In the genomic region with DNA sequence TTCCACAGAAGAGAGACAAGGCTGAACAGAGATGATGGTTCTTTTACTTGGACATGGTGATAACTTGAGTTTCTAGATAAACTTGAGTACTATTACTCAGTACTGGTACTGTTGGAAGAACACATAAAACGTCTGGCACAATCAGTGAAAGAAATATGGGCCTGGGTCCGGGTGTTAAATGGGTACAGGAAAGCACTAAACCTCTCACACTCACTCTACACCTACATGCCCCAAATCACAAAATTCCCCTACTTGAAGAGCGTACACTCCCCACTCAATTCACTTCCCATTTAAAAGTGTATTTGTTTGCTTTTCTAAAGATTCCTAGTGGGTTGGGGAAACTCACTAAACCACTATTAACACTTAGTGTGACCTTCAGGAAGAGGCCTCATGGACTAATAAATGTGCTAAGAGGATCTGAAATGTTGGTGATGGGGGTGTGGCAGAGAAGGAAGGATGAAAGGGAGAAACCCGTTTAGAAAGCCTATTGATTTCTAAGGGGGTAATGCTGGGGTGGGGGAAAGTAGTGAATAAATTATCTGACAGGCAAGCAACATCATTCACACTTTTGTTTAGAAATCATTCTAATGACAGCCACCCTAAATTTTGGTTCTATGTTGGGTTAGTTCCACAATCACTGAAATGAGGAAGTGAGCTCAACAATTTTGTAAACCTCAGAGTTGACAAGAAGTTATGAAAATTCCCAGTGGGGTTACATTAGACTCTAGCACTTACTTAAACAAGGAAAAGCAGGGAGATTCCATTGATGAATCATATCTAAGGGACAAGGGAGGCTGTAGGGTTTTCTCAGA, we compare ENCODE assay signal across 9 cellular contexts.
A peak's percentile ranks its signal among the peaks of the same experiment; 100 is the strongest.
DNase-seq lines count a peak whose midpoint lies in the region; ATAC-seq and TF ChIP-seq lines count a peak whose summit lies in the region.
"Had no signal": no experiment of that assay in that cellular context is flagged by ENCODE, and none has a peak within 500 bp of the region (broad histone marks: within the 10 kb centered on the region; RNA-seq: fewer than 3 reads in every experiment).

No MANE protein-coding gene starts in this region.

- TF ChIP-seq CTCF in sigmoid colon (IDR thresholded peaks at IDR 0.05), result no peak
- TF ChIP-seq CTCF in nephron progenitor cell (IDR thresholded peaks at IDR 0.05), result no peak

- peak overlapping the region; percentile 2 for H3K27ac Mint-ChIP-seq in activated T-helper 17 cell treated with anti-CD3 and anti-CD28 coated beads, Interleukin-2, amount 50 U/mL, for 72 hours
- H3K27ac Mint-ChIP-seq in nephron progenitor cell, result no peak overlapping the region

- no peaks in the 10 kb centered on the region for H3K36me3 ChIP-seq in sigmoid colon

- no peaks in the 10 kb centered on the region for H3K36me3 Mint-ChIP-seq in activated T-helper 17 cell treated with anti-CD3 and anti-CD28 coated beads, Interleukin-2, amount 50 U/mL, for 72 hours (ENCODE audit: low read depth)
- H3K36me3 Mint-ChIP-seq in nephron progenitor cell (ENCODE audit: low read depth), result no peaks in the 10 kb centered on the region

- no peak overlapping the region for H3K4me3 ChIP-seq in sigmoid colon

- intact Hi-C loops in sigmoid colon (cut with DNase I), result loop anchor here (5.0 kb wide), 1 partner anchor 37 kb away; no protein-coding TSS in a partner anchor

- WGBS in sigmoid colon, 2 donors, result 47 to 71% methylated on average over 4 of the region's 4 CpGs

- DNase-seq in sigmoid colon, result no peak
- DNase-seq in nephron progenitor cell, result no peak
- no peak for DNase-seq in cerebellar nuclear complex (lab: John Stamatoyannopoulos, UW)
- DNase-seq in activated gamma-delta T cell (lab: John Stamatoyannopoulos, UW), result no peak
- no peak for DNase-seq in midbrain (lab: John Stamatoyannopoulos, UW)

- no peaks in the 10 kb centered on the region for H3K27me3 Mint-ChIP-seq in activated T-helper 17 cell treated with anti-CD3 and anti-CD28 coated beads, Interleukin-2, amount 50 U/mL, for 72 hours
- peaks cover 8% of the 10 kb centered on the region for H3K27me3 Mint-ChIP-seq in nephron progenitor cell (ENCODE audit: low read depth, poor library complexity)

- H3K9me3 Mint-ChIP-seq in activated T-helper 17 cell treated with anti-CD3 and anti-CD28 coated beads, Interleukin-2, amount 50 U/mL, for 72 hours, result no peaks in the 10 kb centered on the region
- H3K9me3 Mint-ChIP-seq in nephron progenitor cell, result no peaks in the 10 kb centered on the region
- H3K9me3 Mint-ChIP-seq: nephron had no signal

- H3K9me3 ChIP-seq in sigmoid colon, result no peaks in the 10 kb centered on the region

- H3K4me1 Mint-ChIP-seq in activated T-helper 17 cell treated with anti-CD3 and anti-CD28 coated beads, Interleukin-2, amount 50 U/mL, for 72 hours, result peaks cover 38% of the 10 kb centered on the region
- H3K4me1 Mint-ChIP-seq in nephron progenitor cell, result peaks cover 37% of the 10 kb centered on the region

- no peak for TF ChIP-seq POLR2A in sigmoid colon (IDR thresholded peaks at IDR 0.05)

- H3K27me3 ChIP-seq in sigmoid colon, result no peaks in the 10 kb centered on the region

- peaks cover 2 to 55% (median 45%) of the 10 kb centered on the region in 4 donors for H3K4me1 ChIP-seq in sigmoid colon

- ATAC-seq in GM18858 (IDR thresholded peaks at IDR 0.05; ENCODE audit: unreplicated experiment) (peak; percentile 22), HG03039 (IDR thresholded peaks at IDR 0.05; ENCODE audit: unreplicated experiment) (peak; percentile 13)
- ATAC-seq in activated T-helper 17 cell treated with anti-CD3 and anti-CD28 coated beads, Interleukin-2, amount 50 U/mL, for 72 hours (replicated peaks), result no peak

- no peak for TF ChIP-seq EP300 in sigmoid colon (IDR thresholded peaks at IDR 0.05)

- H3K27ac ChIP-seq in sigmoid colon, result peak overlapping the region in 3 of 4 donors; percentile 41 to 58 (median 44)

- no peak overlapping the region for H3K4me3 Mint-ChIP-seq in activated T-helper 17 cell treated with anti-CD3 and anti-CD28 coated beads, Interleukin-2, amount 50 U/mL, for 72 hours
- H3K4me3 Mint-ChIP-seq in nephron progenitor cell, result no peak overlapping the region
- H3K4me3 Mint-ChIP-seq: nephron had no signal
